8 cellular contexts compared by ENCODE assay signal in the genomic region with DNA sequence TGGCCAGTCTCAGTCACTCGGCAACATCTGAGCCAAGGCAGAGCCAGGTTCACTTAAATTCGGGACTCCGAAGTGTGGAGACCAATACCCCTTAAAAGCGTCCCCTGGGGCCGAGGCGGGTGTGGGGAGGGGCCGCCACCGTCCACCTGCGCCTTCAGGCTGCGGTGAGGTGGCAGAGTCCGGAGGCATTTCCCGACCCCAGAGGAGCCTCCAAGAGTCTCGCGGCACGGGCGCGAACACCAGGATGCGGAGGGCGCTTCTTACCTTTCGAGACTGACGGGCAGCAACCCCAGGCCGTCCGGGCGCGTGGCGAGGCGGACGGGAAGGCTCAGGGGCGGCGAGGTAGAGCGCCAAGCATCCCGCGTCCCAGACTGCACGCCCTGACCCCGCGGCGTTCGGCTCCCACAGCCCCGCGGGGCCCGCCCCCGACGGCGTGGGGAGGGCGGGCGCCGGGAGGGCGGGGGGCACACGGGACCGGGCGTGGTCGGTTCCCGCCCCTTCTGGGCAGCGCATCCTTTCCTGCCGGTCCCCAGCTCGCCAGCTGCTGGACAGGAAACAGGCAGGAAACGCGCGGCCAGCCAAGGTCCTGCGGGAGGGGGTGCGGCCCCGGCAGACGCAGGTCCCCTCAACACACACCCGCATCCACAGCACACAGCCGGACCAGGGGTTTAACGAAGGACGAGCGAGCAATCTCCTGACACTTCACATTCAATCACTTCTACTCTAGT. TPM values are rescaled to one million over a fixed set of nuclear protein-coding genes. Genes with fewer than 3 reads are reported as not detected.
DNase-seq lines count a peak whose midpoint lies in the region; ATAC-seq, FAIRE-seq and TF ChIP-seq lines count a peak whose summit lies in the region.

A gene with protein sequence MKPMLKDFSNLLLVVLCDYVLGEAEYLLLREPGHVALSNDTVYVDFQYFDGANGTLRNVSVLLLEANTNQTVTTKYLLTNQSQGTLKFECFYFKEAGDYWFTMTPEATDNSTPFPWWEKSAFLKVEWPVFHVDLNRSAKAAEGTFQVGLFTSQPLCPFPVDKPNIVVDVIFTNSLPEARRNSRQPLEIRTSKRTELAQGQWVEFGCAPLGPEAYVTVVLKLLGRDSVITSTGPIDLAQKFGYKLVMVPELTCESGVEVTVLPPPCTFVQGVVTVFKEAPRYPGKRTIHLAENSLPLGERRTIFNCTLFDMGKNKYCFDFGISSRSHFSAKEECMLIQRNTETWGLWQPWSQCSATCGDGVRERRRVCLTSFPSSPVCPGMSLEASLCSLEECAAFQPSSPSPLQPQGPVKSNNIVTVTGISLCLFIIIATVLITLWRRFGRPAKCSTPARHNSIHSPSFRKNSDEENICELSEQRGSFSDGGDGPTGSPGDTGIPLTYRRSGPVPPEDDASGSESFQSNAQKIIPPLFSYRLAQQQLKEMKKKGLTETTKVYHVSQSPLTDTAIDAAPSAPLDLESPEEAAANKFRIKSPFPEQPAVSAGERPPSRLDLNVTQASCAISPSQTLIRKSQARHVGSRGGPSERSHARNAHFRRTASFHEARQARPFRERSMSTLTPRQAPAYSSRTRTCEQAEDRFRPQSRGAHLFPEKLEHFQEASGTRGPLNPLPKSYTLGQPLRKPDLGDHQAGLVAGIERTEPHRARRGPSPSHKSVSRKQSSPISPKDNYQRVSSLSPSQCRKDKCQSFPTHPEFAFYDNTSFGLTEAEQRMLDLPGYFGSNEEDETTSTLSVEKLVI (minus strand): TSS at position 406 of the 728 bp plus-strand sequence. CDS start 3,572 bp downstream, outside the sequence.

- H3K27ac Mint-ChIP-seq in activated naive CD8-positive, alpha-beta T cell treated with anti-CD3 and anti-CD28 coated beads for 36 hours = no peak within 1 kb of the TSS

- peak within 1 kb of the TSS; percentile 61 to 92 (median 77) for H3K27ac ChIP-seq in heart right ventricle

- H3K4me1 Mint-ChIP-seq in activated naive CD8-positive, alpha-beta T cell treated with anti-CD3 and anti-CD28 coated beads for 36 hours = peaks cover 18% of the 10 kb centered on the region

- DNase-seq in AG20443 (ENCODE audit: low spot score) = peak; percentile 90
- DNase-seq in GM18507 (ENCODE audit: extremely low spot score, insufficient read length, low read depth) = peak; percentile 4
- DNase-seq in NCI-H146 (lab: John Stamatoyannopoulos, UW) = peak; percentile 79
- peak; percentile 22 for DNase-seq in activated naive CD8-positive, alpha-beta T cell treated with anti-CD3 and anti-CD28 coated beads for 36 hours
- peak; percentile 83 to 86 for DNase-seq in heart right ventricle
- peak; percentile 89 for DNase-seq in posterior vena cava (ENCODE audit: low spot score)
- DNase-seq in NCI-H1092 treated with DMSO at 0.1 percent for 48 hours (lab: John Stamatoyannopoulos, UW) = no peak
- DNase-seq in GOT3 (lab: John Stamatoyannopoulos, UW) = no peak

- peak; percentile 92 to 97 (median 95) for ATAC-seq in heart right ventricle

- peaks cover 0 to 19% (median 0%) of the 10 kb centered on the region in 7 donors for H3K27me3 ChIP-seq in heart right ventricle

- no peak for FAIRE-seq in GM18507 (lab: Jason Lieb, UNC)

- H3K4me1 ChIP-seq in heart right ventricle = peaks cover 0 to 36% (median 13%) of the 10 kb centered on the region in 9 donors

- H3K4me3 Mint-ChIP-seq in activated naive CD8-positive, alpha-beta T cell treated with anti-CD3 and anti-CD28 coated beads for 36 hours = peak within 1 kb of the TSS; percentile 60

- intact Hi-C loops in heart right ventricle (cut with DNase I) = loop anchor here in 3 of 10 donors (2.0 to 5.0 kb wide), 2 partner anchors 41 to 45 kb away; a partner anchor contains a TSS
- intact Hi-C loops in posterior vena cava (cut with DNase I) = no loop called here

- no peaks in the 10 kb centered on the region for H3K9me3 ChIP-seq in heart right ventricle

- 1% methylated on average over 60 to 68 of the region's 68 CpGs for WGBS in heart right ventricle, 2 donors

- no peak for TF ChIP-seq CTCF in heart right ventricle (IDR thresholded peaks at IDR 0.05)

- H3K27me3 Mint-ChIP-seq in activated naive CD8-positive, alpha-beta T cell treated with anti-CD3 and anti-CD28 coated beads for 36 hours = peaks cover 20% of the 10 kb centered on the region

- no peaks in the 10 kb centered on the region for H3K9me3 Mint-ChIP-seq in activated naive CD8-positive, alpha-beta T cell treated with anti-CD3 and anti-CD28 coated beads for 36 hours

- H3K36me3 ChIP-seq in heart right ventricle = peaks cover 0 to 20% (median 0%) of the 10 kb centered on the region in 9 donors

- H3K36me3 Mint-ChIP-seq in activated naive CD8-positive, alpha-beta T cell treated with anti-CD3 and anti-CD28 coated beads for 36 hours = no peaks in the 10 kb centered on the region

- peak within 1 kb of the TSS; percentile 43 to 82 (median 66) for H3K4me3 ChIP-seq in heart right ventricle

RNA-seq across cellular contexts. Expression of the gene that starts here (rescaled TPM):
- under 1 TPM; 0.14 to 0.26 TPM for total RNA-seq in activated naive CD8-positive, alpha-beta T cell treated with anti-CD3 and anti-CD28 coated beads for 36 hours
- total RNA-seq in heart right ventricle (1 to 10 TPM; 3.8 to 9.3 (median 6.8) TPM), posterior vena cava (1 to 10 TPM; 6.3 to 7.9 TPM)
- 1 to 10 TPM; 5.2 to 6.4 TPM for polyA plus RNA-seq in heart right ventricle

Comparison
In these comparisons a context has a peak if more than half of its experiments do, and no peak if none do; other contexts are left out.
1. Peak in DNase-seq in activated naive CD8-positive, alpha-beta T cell treated with anti-CD3 and anti-CD28 coated beads for 36 hours; RNA of the gene not detected or under 1 TPM.
2. DNase-seq: peak in AG20443 (single experiment), GM18507 (single experiment), NCI-H146 (single experiment), heart right ventricle (2 of 2) and posterior vena cava (single experiment); none in NCI-H1092 treated with DMSO at 0.1 percent for 48 hours (single experiment) and GOT3 (single experiment).